12 cellular contexts compared by ENCODE assay signal in the genomic region with DNA sequence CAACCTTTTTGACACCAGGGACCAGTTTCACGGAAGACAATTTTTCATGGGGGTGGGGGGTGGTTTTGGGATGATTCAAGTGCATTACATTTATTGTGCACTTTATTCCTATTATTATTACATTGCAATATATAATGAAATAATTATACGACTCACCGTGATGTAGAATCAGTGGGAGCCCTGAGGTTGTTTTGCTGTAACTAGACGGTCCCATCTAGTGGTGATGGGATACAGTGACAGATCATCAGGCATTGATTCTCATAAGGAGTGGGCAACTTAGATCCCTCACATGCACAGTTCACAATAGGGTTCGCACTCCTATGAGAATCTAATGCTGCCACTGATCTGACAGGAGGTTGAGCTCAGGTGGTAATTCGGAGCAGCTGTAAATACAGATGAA. TPM values are rescaled to one million over a fixed set of nuclear protein-coding genes. Genes with fewer than 3 reads are reported as not detected.
"Had no signal": no experiment of that assay in that cellular context is flagged by ENCODE, and none has a peak within 500 bp of the region (broad histone marks: within the 10 kb centered on the region; RNA-seq: fewer than 3 reads in every experiment).

No MANE protein-coding gene starts in this region.

RNA-seq across cellular contexts. Expression of a gene that starts 24.5 kb away (rescaled TPM):
- total RNA-seq: activated CD4-positive, alpha-beta T cell treated with anti-CD3 and anti-CD28 coated beads, Interleukin-2, amount 10 ng/mL, durations not matched to agents 24 days and 14 days; activated CD8-positive, alpha-beta T cell treated with anti-CD3 and anti-CD28 coated beads for 36 hours; activated naive CD8-positive, alpha-beta T cell treated with anti-CD3 and anti-CD28 coated beads for 36 hours; activated T-helper 17 cell treated with anti-CD3 and anti-CD28 coated beads, Interleukin-2, amount 50 U/mL, for 72 hours; kidney; posterior vena cava; skeletal muscle tissue; subcutaneous adipose tissue; T-helper 1 cell treated with Interleukin-12 subunit alpha and Interleukin-12 subunit beta and Interleukin-4 antibody, amounts not matched to agents 30 ng/mL and 1 ng/mL, for 36 hours; tibial nerve had no signal
- polyA plus RNA-seq: lung had no signal

RNA-seq across cellular contexts. Expression of a gene that starts 24.6 kb away (rescaled TPM):
- total RNA-seq: activated CD4-positive, alpha-beta T cell treated with anti-CD3 and anti-CD28 coated beads, Interleukin-2, amount 10 ng/mL, durations not matched to agents 24 days and 14 days; activated CD8-positive, alpha-beta T cell treated with anti-CD3 and anti-CD28 coated beads for 36 hours; activated naive CD8-positive, alpha-beta T cell treated with anti-CD3 and anti-CD28 coated beads for 36 hours; activated T-helper 17 cell treated with anti-CD3 and anti-CD28 coated beads, Interleukin-2, amount 50 U/mL, for 72 hours; kidney; left lobe of liver; lung; posterior vena cava; skeletal muscle tissue; subcutaneous adipose tissue; T-helper 1 cell treated with Interleukin-12 subunit alpha and Interleukin-12 subunit beta and Interleukin-4 antibody, amounts not matched to agents 30 ng/mL and 1 ng/mL, for 36 hours; tibial nerve had no signal
- polyA plus RNA-seq: lung had no signal
